Comparison of ENCODE assay signal across 9 cellular contexts in the genomic region with DNA sequence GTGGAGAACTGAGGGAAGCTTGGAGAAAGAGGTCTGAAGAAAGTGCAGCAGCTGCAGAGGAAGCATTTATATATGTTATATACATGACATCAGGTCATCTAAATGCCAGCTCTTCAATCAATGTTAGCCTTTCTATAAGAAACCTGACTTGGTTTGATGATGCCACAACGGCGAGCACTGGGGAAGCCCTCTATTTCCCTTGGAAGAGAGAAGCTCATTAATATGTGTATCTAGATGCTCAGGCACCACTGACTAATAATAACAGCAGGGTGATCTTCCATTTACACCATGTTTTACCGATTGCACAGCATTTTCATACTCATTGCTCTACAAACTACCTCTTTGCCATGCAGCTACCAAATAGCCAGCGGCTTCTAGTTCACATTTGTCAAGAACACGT. TPM values are rescaled to one million over a fixed set of nuclear protein-coding genes. Genes with fewer than 3 reads are reported as not detected.
A peak's percentile ranks its signal among the peaks of the same experiment; 100 is the strongest.
DNase-seq lines count a peak whose midpoint lies in the region; ATAC-seq and TF ChIP-seq lines count a peak whose summit lies in the region.
"Had no signal": no experiment of that assay in that cellular context is flagged by ENCODE, and none has a peak within 500 bp of the region (broad histone marks: within the 10 kb centered on the region; RNA-seq: fewer than 3 reads in every experiment).

No MANE protein-coding gene starts in this region.

- H3K9me3 ChIP-seq in testis: no peaks in the 10 kb centered on the region

- H3K4me1 Mint-ChIP-seq in T-helper 1 cell treated with Interleukin-12 subunit alpha and Interleukin-12 subunit beta and Interleukin-4 antibody, amounts not matched to agents 30 μg/mL and 1 μg/mL, for 36 hours (ENCODE audit: low read depth): peaks cover 21% of the 10 kb centered on the region
- H3K4me1 Mint-ChIP-seq in activated T-cell treated with anti-CD3 and anti-CD28 coated beads, Interleukin-2, amount 50 U/mL, for 72 hours (ENCODE audit: low read depth): peaks cover 42% of the 10 kb centered on the region
- peaks cover 22 to 26% of the 10 kb centered on the region in 2 donors for H3K4me1 Mint-ChIP-seq in immature natural killer cell

- no peaks in the 10 kb centered on the region for H3K36me3 ChIP-seq in testis (ENCODE audit: low read depth, missing control alignments)

- ATAC-seq in activated T-cell treated with anti-CD3 and anti-CD28 coated beads, Interleukin-2, amount 50 U/mL, for 72 hours (replicated peaks in 1 of 2): no peak

- H3K4me3 Mint-ChIP-seq in T-helper 1 cell treated with Interleukin-12 subunit alpha and Interleukin-12 subunit beta and Interleukin-4 antibody, amounts not matched to agents 30 μg/mL and 1 μg/mL, for 36 hours: peak overlapping the region; percentile 99
- H3K4me3 Mint-ChIP-seq in activated T-cell treated with anti-CD3 and anti-CD28 coated beads, Interleukin-2, amount 50 U/mL, for 72 hours: peak overlapping the region; percentile 97
- peak overlapping the region; percentile 99 to 100 (median 100) for H3K4me3 Mint-ChIP-seq in immature natural killer cell

- H3K4me1 ChIP-seq in testis: peaks cover 4% of the 10 kb centered on the region

- 21 to 22% methylated on average over 5 of the region's 5 CpGs for WGBS in testis, 2 donors

- peak overlapping the region; percentile 72 to 77 for H3K4me3 ChIP-seq in testis

- DNase-seq in T-helper 1 cell (no peak), immature natural killer cell (no peak), testis (no peak), kidney glomerular epithelial cell (lab: John Stamatoyannopoulos, UW) (no peak)
- no peak for DNase-seq in activated T-cell treated with anti-CD3 and anti-CD28 coated beads, Interleukin-2, amount 50 U/mL, for 72 hours
- DNase-seq in stimulated activated CD4-positive, alpha-beta T cell treated with anti-CD3 and anti-CD28 coated beads, Interleukin-4, amount 100 ng/mL, for 4 hours: no peak
- DNase-seq in effector CD4-positive, alpha-beta T cell: no peak
- DNase-seq: NCI-H2029 had no signal

- no peaks in the 10 kb centered on the region for H3K27me3 ChIP-seq in testis

- no peaks in the 10 kb centered on the region for H3K27me3 Mint-ChIP-seq in T-helper 1 cell treated with Interleukin-12 subunit alpha and Interleukin-12 subunit beta and Interleukin-4 antibody, amounts not matched to agents 30 μg/mL and 1 μg/mL, for 36 hours (ENCODE audit: low read depth)
- H3K27me3 Mint-ChIP-seq in activated T-cell treated with anti-CD3 and anti-CD28 coated beads, Interleukin-2, amount 50 U/mL, for 72 hours (ENCODE audit: low read depth): no peaks in the 10 kb centered on the region
- peaks cover 0 to 4% (median 2%) of the 10 kb centered on the region in 3 donors for H3K27me3 Mint-ChIP-seq in immature natural killer cell (ENCODE audit: low read depth in 3 of 3)

- intact Hi-C loops in testis (cut with DNase I; ENCODE audit: low total_unique reads): loop anchor here (10.0 kb wide), 1 partner anchor 118 kb away; no protein-coding TSS in a partner anchor

- TF ChIP-seq CTCF in testis (IDR thresholded peaks at IDR 0.05): no peak

- H3K9me3 Mint-ChIP-seq in T-helper 1 cell treated with Interleukin-12 subunit alpha and Interleukin-12 subunit beta and Interleukin-4 antibody, amounts not matched to agents 30 μg/mL and 1 μg/mL, for 36 hours: no peaks in the 10 kb centered on the region
- no peaks in the 10 kb centered on the region for H3K9me3 Mint-ChIP-seq in activated T-cell treated with anti-CD3 and anti-CD28 coated beads, Interleukin-2, amount 50 U/mL, for 72 hours
- no peaks in the 10 kb centered on the region for H3K9me3 Mint-ChIP-seq in immature natural killer cell

- TF ChIP-seq POLR2A in testis (IDR thresholded peaks at IDR 0.05): no peak

- peaks cover 24% of the 10 kb centered on the region for H3K36me3 Mint-ChIP-seq in T-helper 1 cell treated with Interleukin-12 subunit alpha and Interleukin-12 subunit beta and Interleukin-4 antibody, amounts not matched to agents 30 μg/mL and 1 μg/mL, for 36 hours (ENCODE audit: low read depth)
- H3K36me3 Mint-ChIP-seq in activated T-cell treated with anti-CD3 and anti-CD28 coated beads, Interleukin-2, amount 50 U/mL, for 72 hours (ENCODE audit: insufficient read depth in 2 of 2): peaks cover 7 to 21% of the 10 kb centered on the region in 2 donors
- peaks cover 3 to 4% (median 3%) of the 10 kb centered on the region in 3 donors for H3K36me3 Mint-ChIP-seq in immature natural killer cell

- H3K27ac ChIP-seq in testis: peak overlapping the region in 1 of 2 donors; percentile 36

- H3K27ac Mint-ChIP-seq in T-helper 1 cell treated with Interleukin-12 subunit alpha and Interleukin-12 subunit beta and Interleukin-4 antibody, amounts not matched to agents 30 μg/mL and 1 μg/mL, for 36 hours: peak overlapping the region; percentile 94
- H3K27ac Mint-ChIP-seq in activated T-cell treated with anti-CD3 and anti-CD28 coated beads, Interleukin-2, amount 50 U/mL, for 72 hours: peak overlapping the region; percentile 88
- peak overlapping the region; percentile 82 to 97 (median 94) for H3K27ac Mint-ChIP-seq in immature natural killer cell

RNA-seq across cellular contexts. Expression of gene ACYP1, which starts 0.8 kb away (rescaled TPM):
- total RNA-seq in activated T-cell treated with anti-CD3 and anti-CD28 coated beads, Interleukin-2, amount 50 U/mL, for 72 hours: 10 to 100 TPM; 40.5 to 44.9 TPM
- polyA plus RNA-seq in immature natural killer cell (10 to 100 TPM; 14.1 to 19.6 (median 15.4) TPM), testis (ENCODE audit: insufficient read depth, low read depth, low replicate concordance) (38.8 TPM)
- total RNA-seq in testis: 10 to 100 TPM; 20.1 to 24.4 TPM

RNA-seq across cellular contexts. Expression of gene ZC2HC1C, which starts 6.4 kb away (rescaled TPM):
- total RNA-seq in activated T-cell treated with anti-CD3 and anti-CD28 coated beads, Interleukin-2, amount 50 U/mL, for 72 hours: 1 to 10 TPM; 1.2 to 3.0 TPM
- polyA plus RNA-seq in immature natural killer cell: under 1 TPM in 1 of 3 donors, not detected in 2; 0.58 TPM
- 10 to 100 TPM; 35.2 to 63.5 TPM for total RNA-seq in testis
- polyA plus RNA-seq in testis (ENCODE audit: insufficient read depth, low read depth, low replicate concordance): 233 TPM

RNA-seq across cellular contexts. Expression of gene MLH3, which starts 11.7 kb away (rescaled TPM):
- 10 to 100 TPM; 16.9 to 19.3 TPM for total RNA-seq in activated T-cell treated with anti-CD3 and anti-CD28 coated beads, Interleukin-2, amount 50 U/mL, for 72 hours
- polyA plus RNA-seq in immature natural killer cell (10 to 100 TPM in 1 of 3 donors, 1 to 10 TPM in 1, under 1 TPM in 1; 0.38 to 12.9 (median 6.3) TPM), testis (ENCODE audit: insufficient read depth, low read depth, low replicate concordance) (21.5 TPM)
- 10 to 100 TPM; 31.8 to 36.2 TPM for total RNA-seq in testis

Comparison
In these comparisons a context has a peak if more than half of its experiments do, and no peak if none do; other contexts are left out.
1. RNA of gene ZC2HC1C, which starts 6.4 kb away (total RNA-seq): 35.2 to 63.5 TPM in testis; 1.2 to 3.0 TPM in activated T-cell treated with anti-CD3 and anti-CD28 coated beads, Interleukin-2, amount 50 U/mL, for 72 hours; every median in the first group is over 4 times any median in the second.
2. Peak in every context shown above with its lines, with median percentiles within 50 percentile points of each other: H3K27ac Mint-ChIP-seq and H3K4me3 Mint-ChIP-seq.